Comparison of ENCODE assay signal across 17 cellular contexts in genomic region chr6:152874846-152875568, GRCh38.
"Had no signal": no experiment of that assay in that cellular context is flagged by ENCODE, and none has a peak within 500 bp of the region (broad histone marks: within the 10 kb centered on the region; RNA-seq: fewer than 3 reads in every experiment).

No MANE protein-coding gene starts in this region.

- H3K27ac ChIP-seq: epithelial cell of prostate, heart left ventricle, neutrophil, ovary, prostate gland, spleen, thyroid gland had no signal

- H3K4me1 ChIP-seq: heart left ventricle, prostate gland, spleen, thyroid gland had no signal

- H3K9me3 ChIP-seq: neutrophil, ovary, prostate gland, thyroid gland had no signal

- H3K27me3 ChIP-seq: heart left ventricle, ovary, thyroid gland had no signal

- ATAC-seq: heart left ventricle, left cardiac atrium had no signal

- H3K36me3 ChIP-seq: heart left ventricle, neutrophil, ovary, prostate gland, spleen, thyroid gland had no signal

- H3K4me3 ChIP-seq: heart left ventricle, ovary, prostate gland, spleen, thyroid gland had no signal

- DNase-seq: activated CD4-positive, alpha-beta memory T cell treated with anti-CD3 and anti-CD28 coated beads for 36 hours; activated CD4-positive, alpha-beta T cell treated with anti-CD3 and anti-CD28 coated beads for 48 hours; activated naive CD4-positive, alpha-beta T cell treated with Interleukin-2 at 50 U/mL for 16 hours; activated naive CD8-positive, alpha-beta T cell treated with anti-CD3 and anti-CD28 coated beads for 36 hours; activated T-cell treated with anti-CD3 and anti-CD28 coated beads, Interleukin-2, amount 50 U/mL, for 48 hours; cortex of kidney; heart left ventricle; islet precursor cell; left cardiac atrium; ovary; spleen; stimulated activated CD4-positive, alpha-beta T cell treated with anti-CD3 and anti-CD28 coated beads, Interleukin-4, amount 100 ng/mL, for 1 hour; stimulated activated naive CD4-positive, alpha-beta T cell; thyroid gland had no signal
